Comparison of ENCODE assay signal across 18 cellular contexts in the genomic region with DNA sequence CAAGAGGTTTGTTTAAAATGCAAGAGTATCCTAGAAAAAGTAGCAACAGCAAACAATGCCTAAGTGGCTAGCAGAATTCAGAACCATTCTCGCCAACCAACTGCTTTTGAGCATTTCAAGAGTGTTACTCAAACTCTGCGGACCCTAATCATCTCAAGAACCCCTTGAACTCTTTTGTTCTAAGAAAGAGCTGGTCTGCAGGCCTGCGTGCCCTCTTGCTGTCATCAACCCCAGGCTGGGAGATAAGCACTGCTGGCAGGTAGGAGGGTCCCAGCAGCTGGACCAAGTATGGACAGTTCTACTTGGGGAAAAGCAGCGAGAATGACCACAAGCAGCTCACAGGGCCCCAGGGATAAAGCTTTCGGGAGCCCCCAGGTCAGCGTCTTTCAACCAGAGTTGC. TPM values are rescaled to one million over a fixed set of nuclear protein-coding genes. Genes with fewer than 3 reads are reported as not detected.
A peak's percentile ranks its signal among the peaks of the same experiment; 100 is the strongest.
DNase-seq lines count a peak whose midpoint lies in the region; ATAC-seq and TF ChIP-seq lines count a peak whose summit lies in the region.
"Had no signal": no experiment of that assay in that cellular context is flagged by ENCODE, and none has a peak within 500 bp of the region (broad histone marks: within the 10 kb centered on the region; RNA-seq: fewer than 3 reads in every experiment).

No MANE protein-coding gene starts in this region.

- H3K36me3 ChIP-seq in GM23338 (ENCODE audit: insufficient read depth) (no peaks in the 10 kb centered on the region), SJSA1 (peaks cover 3% of the 10 kb centered on the region; the same call in 1 of the 2 replicates), iPS-20b (ENCODE audit: insufficient read depth, low read depth, low read length) (no peaks in the 10 kb centered on the region), osteoblast (ENCODE audit: insufficient read depth, low read length) (no peaks in the 10 kb centered on the region), upper lobe of right lung (no peaks in the 10 kb centered on the region)

- H3K4me1 ChIP-seq in GM23338 (ENCODE audit: insufficient read depth) (peaks cover 66% of the 10 kb centered on the region), SJSA1 (replicated peaks) (peaks cover 38% of the 10 kb centered on the region), iPS-20b (ENCODE audit: insufficient read depth, low read length) (peaks cover 49% of the 10 kb centered on the region), osteoblast (ENCODE audit: insufficient read depth, low read length) (peaks cover 36% of the 10 kb centered on the region), upper lobe of right lung (peaks cover 32% of the 10 kb centered on the region)

- no peaks in the 10 kb centered on the region for H3K9me2 ChIP-seq in GM23338 (ENCODE audit: insufficient read depth)

- H3K9ac ChIP-seq in iPS-20b (ENCODE audit: low read depth, low read length), result peak overlapping the region; percentile 25; the same call in 1 of the 2 replicates

- H3K4me3 ChIP-seq in GM23338, result no peak overlapping the region
- no peak overlapping the region for H3K4me3 ChIP-seq in SJSA1
- no peak overlapping the region for H3K4me3 ChIP-seq in iPS-20b (ENCODE audit: low read length)
- no peak overlapping the region for H3K4me3 ChIP-seq in osteoblast (ENCODE audit: insufficient read depth, low read length)
- no peak overlapping the region for H3K4me3 ChIP-seq in upper lobe of right lung

- no peaks in the 10 kb centered on the region for H3K9me3 ChIP-seq in SJSA1 (replicated peaks)
- no peaks in the 10 kb centered on the region for H3K9me3 ChIP-seq in iPS-20b (ENCODE audit: insufficient read depth, low read depth, low read length)
- no peaks in the 10 kb centered on the region for H3K9me3 ChIP-seq in osteoblast (ENCODE audit: low read depth, low read length)
- no peaks in the 10 kb centered on the region for H3K9me3 ChIP-seq in upper lobe of right lung

- H3K4me3 Mint-ChIP-seq in GM23338, result no peak overlapping the region
- H3K4me3 Mint-ChIP-seq: activated T-cell treated with anti-CD3 and anti-CD28 coated beads, Interleukin-2, amount 50 U/mL, for 72 hours had no signal

- in situ Hi-C loops in GM13977 (cut with MboI; ENCODE audit: low pct_unique_long_range_greater_than_20kb, low sequenced_read_pairs, unreplicated experiment), result no loop called here

- peaks cover 66% of the 10 kb centered on the region for H3K4me1 Mint-ChIP-seq in GM23338

- H3K27me3 Mint-ChIP-seq in GM23338 (ENCODE audit: insufficient read depth, low read depth, poor library complexity), result peaks cover 17% of the 10 kb centered on the region

- H3K27me3 ChIP-seq in GM23338 (ENCODE audit: insufficient read depth), result no peaks in the 10 kb centered on the region
- H3K27me3 ChIP-seq in SJSA1 (replicated peaks), result no peaks in the 10 kb centered on the region
- no peaks in the 10 kb centered on the region for H3K27me3 ChIP-seq in iPS-20b (ENCODE audit: insufficient read depth, low read length)
- no peaks in the 10 kb centered on the region for H3K27me3 ChIP-seq in osteoblast (ENCODE audit: insufficient read depth, low read length)
- H3K27me3 ChIP-seq in upper lobe of right lung, result no peaks in the 10 kb centered on the region

- peaks cover 94% of the 10 kb centered on the region for H3K79me2 ChIP-seq in GM23338 (replicated peaks; ENCODE audit: insufficient read depth)
- H3K79me2 ChIP-seq in osteoblast (ENCODE audit: insufficient read depth, low read length), result peaks cover 98% of the 10 kb centered on the region

- H4K20me1 ChIP-seq in GM23338 (replicated peaks; ENCODE audit: insufficient read depth) (0 out of 2 replicates have a peak, but pooled peaks cover 6% of the 10 kb centered on the region), osteoblast (ENCODE audit: insufficient read depth, low read length) (peaks cover 49% of the 10 kb centered on the region)

- intact Hi-C loops in upper lobe of right lung (cut with DNase I), result no loop called here

- 0 out of 2 replicates have a peak, but pooled peaks cover 3% of the 10 kb centered on the region for H3F3A ChIP-seq in GM23338 (replicated peaks; ENCODE audit: low read depth)

- H3K4me2 ChIP-seq in GM23338 (peak overlapping the region; percentile 46), osteoblast (ENCODE audit: insufficient read depth, low read length) (no peak overlapping the region)

- H3K27ac Mint-ChIP-seq in GM23338, result peak overlapping the region; percentile 82
- H3K27ac Mint-ChIP-seq: activated naive CD4-positive, alpha-beta T cell treated with anti-CD3 and anti-CD28 coated beads, Interleukin-2, amount 50 U/mL, for 72 hours; activated T-cell treated with anti-CD3 and anti-CD28 coated beads, Interleukin-2, amount 50 U/mL, for 72 hours had no signal

- ATAC-seq in GM23338 (no peak), GM19397 (IDR thresholded peaks at IDR 0.05; ENCODE audit: unreplicated experiment) (no peak), upper lobe of right lung (no peak)
- ATAC-seq: activated naive CD4-positive, alpha-beta T cell treated with anti-CD3 and anti-CD28 coated beads, Interleukin-2, amount 50 U/mL, for 72 hours; activated T-cell treated with anti-CD3 and anti-CD28 coated beads, Interleukin-2, amount 50 U/mL, for 72 hours; right cardiac atrium had no signal

- DNase-seq in GM23338 (ENCODE audit: low spot score), result no peak
- no peak for DNase-seq in SJSA1 (ENCODE audit: low read depth in 1 of 2, low spot score in 2 of 2)
- DNase-seq in osteoblast (ENCODE audit: insufficient read length, low spot score, missing footprints), result no peak
- DNase-seq in pons (ENCODE audit: low spot score), result no peak
- DNase-seq in GM13977 (ENCODE audit: low spot score), result no peak
- DNase-seq in upper lobe of right lung, result no peak
- DNase-seq: activated CD4-positive, CD25-positive, alpha-beta regulatory T cell treated with anti-CD3 and anti-CD28 coated beads, Interleukin-2, amount 50 U/mL, for 72 hours; activated CD8-positive, alpha-beta memory T cell treated with anti-CD3 and anti-CD28 coated beads for 24 hours; activated T-cell treated with anti-CD3 and anti-CD28 coated beads, Interleukin-2, amount 50 U/mL, for 72 hours; hypothalamus; Kasumi-1; midbrain; NCI-H1105; NCI-H2171; right cardiac atrium had no signal

- H3K36me3 Mint-ChIP-seq in GM23338 (ENCODE audit: low read depth), result no peaks in the 10 kb centered on the region
- H3K36me3 Mint-ChIP-seq: activated naive CD4-positive, alpha-beta T cell treated with anti-CD3 and anti-CD28 coated beads, Interleukin-2, amount 50 U/mL, for 72 hours had no signal

- no peaks in the 10 kb centered on the region for H3K9me3 Mint-ChIP-seq in GM23338
- H3K9me3 Mint-ChIP-seq: activated naive CD4-positive, alpha-beta T cell treated with anti-CD3 and anti-CD28 coated beads, Interleukin-2, amount 50 U/mL, for 72 hours; activated T-cell treated with anti-CD3 and anti-CD28 coated beads, Interleukin-2, amount 50 U/mL, for 72 hours had no signal

- no peak overlapping the region for H3K27ac ChIP-seq in GM23338 (ENCODE audit: low read depth)
- H3K27ac ChIP-seq in SJSA1, result peak overlapping the region; percentile 14; the same call in 1 of the 2 replicates
- H3K27ac ChIP-seq in iPS-20b (ENCODE audit: low read length), result no peak overlapping the region
- peak overlapping the region; percentile 51 for H3K27ac ChIP-seq in osteoblast (ENCODE audit: low read depth, low read length)
- no peak overlapping the region for H3K27ac ChIP-seq in upper lobe of right lung

- H2AFZ ChIP-seq in GM23338, result no peak overlapping the region
- H2AFZ ChIP-seq in osteoblast (ENCODE audit: low read length), result no peak overlapping the region

- no peak for TF ChIP-seq CTCF in GM23338 (conservative IDR thresholded peaks at IDR 0.05; ENCODE audit: low read depth in 2 of 2)
- no peak for TF ChIP-seq CTCF in osteoblast (IDR thresholded peaks at IDR 0.05; ENCODE audit: extremely low read depth, low read depth, low read length)
- TF ChIP-seq CTCF in GM13977 (IDR thresholded peaks at IDR 0.05; ENCODE audit: extremely low read depth, insufficient read depth, missing control alignments), result no peak
- no peak for TF ChIP-seq CTCF in upper lobe of right lung (IDR thresholded peaks at IDR 0.05)

TF ChIP-seq in GM23338, 12 proteins besides CTCF, POLR2A, EP300 and RAD21 (continues in another document):
- TF ChIP-seq ZNF331 (CRISPR knock-in tag; IDR thresholded peaks at IDR 0.05; ENCODE audit: low read depth) (no peak), NANOG (IDR thresholded peaks at IDR 0.05; ENCODE audit: borderline replicate concordance) (no peak), CREB1 (CRISPR knock-in tag; IDR thresholded peaks at IDR 0.05; ENCODE audit: low read depth) (no peak), STAT1 (IDR thresholded peaks at IDR 0.05; ENCODE audit: unreplicated experiment) (no peak), ZNF114 (CRISPR knock-in tag; IDR thresholded peaks at IDR 0.05) (no peak), JUNB (IDR thresholded peaks at IDR 0.05; ENCODE audit: unreplicated experiment) (no peak)
- TF ChIP-seq, protein P1, sequence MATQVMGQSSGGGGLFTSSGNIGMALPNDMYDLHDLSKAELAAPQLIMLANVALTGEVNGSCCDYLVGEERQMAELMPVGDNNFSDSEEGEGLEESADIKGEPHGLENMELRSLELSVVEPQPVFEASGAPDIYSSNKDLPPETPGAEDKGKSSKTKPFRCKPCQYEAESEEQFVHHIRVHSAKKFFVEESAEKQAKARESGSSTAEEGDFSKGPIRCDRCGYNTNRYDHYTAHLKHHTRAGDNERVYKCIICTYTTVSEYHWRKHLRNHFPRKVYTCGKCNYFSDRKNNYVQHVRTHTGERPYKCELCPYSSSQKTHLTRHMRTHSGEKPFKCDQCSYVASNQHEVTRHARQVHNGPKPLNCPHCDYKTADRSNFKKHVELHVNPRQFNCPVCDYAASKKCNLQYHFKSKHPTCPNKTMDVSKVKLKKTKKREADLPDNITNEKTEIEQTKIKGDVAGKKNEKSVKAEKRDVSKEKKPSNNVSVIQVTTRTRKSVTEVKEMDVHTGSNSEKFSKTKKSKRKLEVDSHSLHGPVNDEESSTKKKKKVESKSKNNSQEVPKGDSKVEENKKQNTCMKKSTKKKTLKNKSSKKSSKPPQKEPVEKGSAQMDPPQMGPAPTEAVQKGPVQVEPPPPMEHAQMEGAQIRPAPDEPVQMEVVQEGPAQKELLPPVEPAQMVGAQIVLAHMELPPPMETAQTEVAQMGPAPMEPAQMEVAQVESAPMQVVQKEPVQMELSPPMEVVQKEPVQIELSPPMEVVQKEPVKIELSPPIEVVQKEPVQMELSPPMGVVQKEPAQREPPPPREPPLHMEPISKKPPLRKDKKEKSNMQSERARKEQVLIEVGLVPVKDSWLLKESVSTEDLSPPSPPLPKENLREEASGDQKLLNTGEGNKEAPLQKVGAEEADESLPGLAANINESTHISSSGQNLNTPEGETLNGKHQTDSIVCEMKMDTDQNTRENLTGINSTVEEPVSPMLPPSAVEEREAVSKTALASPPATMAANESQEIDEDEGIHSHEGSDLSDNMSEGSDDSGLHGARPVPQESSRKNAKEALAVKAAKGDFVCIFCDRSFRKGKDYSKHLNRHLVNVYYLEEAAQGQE (IDR thresholded peaks at IDR 0.05; ENCODE audit: unreplicated experiment), result no peak

RNA-seq across cellular contexts. Expression of a gene that starts 38.3 kb away (rescaled TPM):
- total RNA-seq in GM23338 (2014; rRNA removed; shearing (Covaris generic)), result 114 and 119 TPM in 2 replicates
- 276 TPM in 2 replicates for polyA plus RNA-seq in GM23338 (2016; fragmentation: Nextera tagmentation; extraction: Ambion mirVana)
- total RNA-seq in SJSA1 (2014; rRNA removed; shearing (Covaris generic)), result 38.8 and 54.3 TPM in 2 replicates
- 40.9 and 43.6 TPM in 2 replicates for total RNA-seq in osteoblast
- total RNA-seq in upper lobe of right lung, result 67.0 TPM

Comparison
In these comparisons a context has a peak if more than half of its experiments do, and no peak if none do; other contexts are left out.
1. H3K27ac ChIP-seq: peak in SJSA1 (single experiment) and osteoblast (single experiment); none in GM23338 (single experiment), iPS-20b (single experiment) and upper lobe of right lung (single experiment).